In the genomic region with DNA sequence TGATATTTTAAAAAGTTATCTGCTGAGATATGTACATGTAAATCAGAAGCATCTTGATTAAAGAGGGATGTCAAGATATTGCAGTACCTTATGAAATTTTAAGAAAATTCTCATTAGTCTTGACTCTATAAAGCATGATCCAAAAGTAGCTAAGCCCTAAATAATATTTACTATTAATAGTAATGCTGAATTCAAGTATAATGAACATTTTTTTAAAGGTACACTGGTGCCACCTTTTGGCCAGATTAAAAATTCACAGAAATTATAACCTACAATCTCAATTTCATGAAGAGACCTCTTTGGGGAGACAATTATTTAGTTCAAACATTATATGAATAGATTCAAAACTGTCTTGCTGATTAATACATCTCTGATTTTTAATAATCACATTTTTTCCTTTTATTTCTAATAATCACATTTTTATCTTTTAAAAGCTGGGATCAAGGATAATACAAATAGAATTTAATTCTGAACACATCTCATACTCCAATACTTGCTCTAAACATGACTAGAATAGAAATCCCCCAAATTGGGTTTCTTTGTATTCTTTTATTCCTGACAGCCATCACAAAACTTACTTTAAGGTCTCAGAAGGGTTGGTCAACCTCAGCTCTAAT, we compare ENCODE assay signal across 8 cellular contexts. TPM values are rescaled to one million over a fixed set of nuclear protein-coding genes. Genes with fewer than 3 reads are reported as not detected.
DNase-seq lines count a peak whose midpoint lies in the region; ATAC-seq and TF ChIP-seq lines count a peak whose summit lies in the region.
"Had no signal": no experiment of that assay in that cellular context is flagged by ENCODE, and none has a peak within 500 bp of the region (broad histone marks: within the 10 kb centered on the region; RNA-seq: fewer than 3 reads in every experiment).

No MANE protein-coding gene starts in this region.

- no peak overlapping the region for H3K4me3 Mint-ChIP-seq in neural crest cell

- peaks cover 4% of the 10 kb centered on the region for H3K4me1 Mint-ChIP-seq in neural crest cell

- no peaks in the 10 kb centered on the region for H3K36me3 ChIP-seq in colonic mucosa

- no peaks in the 10 kb centered on the region for H3K9me3 Mint-ChIP-seq in neural crest cell

- intact Hi-C loops in colonic mucosa (cut with DNase I): loop anchor here (5.0 kb wide), 2 partner anchors 46 to 131 kb away; no protein-coding TSS in a partner anchor

- H3K27me3 ChIP-seq in colonic mucosa: no peaks in the 10 kb centered on the region

- no peak overlapping the region for H3K4me3 ChIP-seq in colonic mucosa

- H3K27ac ChIP-seq in colonic mucosa: no peak overlapping the region

- no peaks in the 10 kb centered on the region for H3K9me3 ChIP-seq in colonic mucosa

- DNase-seq in EL: peak; percentile 38
- peak; percentile 15 for DNase-seq in M059J (ENCODE audit: low read depth)
- peak; percentile 53 for DNase-seq in cerebellum (ENCODE audit: low spot score)
- DNase-seq in neural crest cell (ENCODE audit: low read depth, low spot score): no peak
- DNase-seq in colonic mucosa: no peak
- DNase-seq: mesendoderm had no signal

- H3K9ac ChIP-seq in colonic mucosa (ENCODE audit: low read depth in 2 of 2, low read length in 2 of 2): no peak overlapping the region

- no peaks in the 10 kb centered on the region for H3K36me3 Mint-ChIP-seq in neural crest cell (ENCODE audit: low read depth)

- no peaks in the 10 kb centered on the region for H3K4me1 ChIP-seq in colonic mucosa

- TF ChIP-seq CTCF in neural crest cell (conservative IDR thresholded peaks at IDR 0.05) (peak; percentile 67), colonic mucosa (IDR thresholded peaks at IDR 0.05) (no peak)

- H3K27ac Mint-ChIP-seq in neural crest cell (ENCODE audit: unreplicated experiment): no peak overlapping the region

- no peaks in the 10 kb centered on the region for H3K27me3 Mint-ChIP-seq in neural crest cell (ENCODE audit: low read depth)

- ATAC-seq in HG03342 (IDR thresholded peaks at IDR 0.05; ENCODE audit: unreplicated experiment): no peak
- no peak for ATAC-seq in GM19324 (IDR thresholded peaks at IDR 0.05; ENCODE audit: low FRiP score, unreplicated experiment)

RNA-seq across cellular contexts. Expression of a gene that starts 13.4 kb away (rescaled TPM):
- 3.9 and 4.9 TPM in 2 replicates for total RNA-seq in M059J (2014; rRNA removed; shearing (Covaris generic))
- total RNA-seq in cerebellum (4.8 TPM), neural crest cell (1.3 and 1.4 TPM in 2 replicates), colonic mucosa (10 to 100 TPM in 1 of 2 donors, 1 to 10 TPM in 1; 8.1 to 18.1 TPM)

RNA-seq across cellular contexts. Expression of a gene that starts 24.9 kb away (rescaled TPM):
- total RNA-seq in M059J (2014; rRNA removed; shearing (Covaris generic)): 5.5 and 6.3 TPM in 2 replicates
- 18.1 TPM for total RNA-seq in cerebellum
- total RNA-seq in neural crest cell: 14.1 and 14.4 TPM in 2 replicates
- total RNA-seq in colonic mucosa: 1 to 10 TPM; 5.6 to 6.1 TPM

RNA-seq across cellular contexts. Expression of a gene that starts 25.8 kb away (rescaled TPM):
- total RNA-seq in M059J (2014; rRNA removed; shearing (Covaris generic)): 44.1 and 51.4 TPM in 2 replicates
- 44.0 TPM for total RNA-seq in cerebellum
- 36.0 and 41.4 TPM in 2 replicates for total RNA-seq in neural crest cell
- 10 to 100 TPM; 26.2 to 32.7 TPM for total RNA-seq in colonic mucosa

Comparison
In these comparisons a context has a peak if more than half of its experiments do, and no peak if none do; other contexts are left out.
1. DNase-seq: peak in EL (single experiment), M059J (single experiment) and cerebellum (single experiment); none in neural crest cell (single experiment) and colonic mucosa (single experiment).